In the genomic region with DNA sequence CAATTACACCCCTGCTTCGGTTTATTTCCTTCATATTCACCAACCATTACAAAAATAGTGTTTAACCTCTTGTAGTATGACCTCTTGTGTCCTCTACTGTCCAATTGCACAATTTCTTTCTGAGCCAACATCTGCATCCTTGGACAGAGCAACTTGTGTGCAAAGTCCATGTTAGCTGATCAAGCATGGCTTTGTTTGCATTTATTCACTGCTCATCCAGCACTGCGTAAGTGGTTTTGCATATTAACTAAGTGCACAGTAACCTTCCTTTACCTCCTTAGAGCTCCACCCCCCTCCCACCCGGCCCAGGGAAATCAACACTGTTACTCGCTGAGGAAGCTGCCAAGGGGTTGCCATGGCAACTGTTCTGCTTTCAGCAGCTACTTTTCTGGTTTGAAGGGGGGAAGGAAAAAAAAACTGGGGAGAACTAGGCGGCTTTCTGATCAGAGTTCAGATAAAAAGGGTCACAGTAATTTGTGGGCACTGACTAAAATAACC, we compare ENCODE assay signal across 8 cellular contexts.
DNase-seq lines count a peak whose midpoint lies in the region; ATAC-seq and TF ChIP-seq lines count a peak whose summit lies in the region.

No MANE protein-coding gene starts in this region.

- no peak overlapping the region for H3K9ac ChIP-seq in endocrine pancreas (ENCODE audit: control insufficient read depth, insufficient read depth, low read length)

- no peaks in the 10 kb centered on the region for H3K27me3 Mint-ChIP-seq in activated CD8-positive, alpha-beta memory T cell treated with anti-CD3 and anti-CD28 coated beads, Interleukin-2, amount 10 ng/mL, durations not matched to agents 7 days and 5 days

- no peaks in the 10 kb centered on the region for H3K36me3 Mint-ChIP-seq in activated CD8-positive, alpha-beta memory T cell treated with anti-CD3 and anti-CD28 coated beads, Interleukin-2, amount 10 ng/mL, durations not matched to agents 7 days and 5 days

- no peaks in the 10 kb centered on the region for H3K27me3 ChIP-seq in endocrine pancreas (ENCODE audit: control insufficient read depth, insufficient read depth, low read length)

- DNase-seq in G401 (ENCODE audit: low spot score) (peak; percentile 95), NCI-H526 (lab: John Stamatoyannopoulos, UW) (peak; percentile 99), mucosa of descending colon (peak; percentile 69 to 88 (median 88))
- peak; percentile 84 for DNase-seq in activated CD8-positive, alpha-beta memory T cell treated with anti-CD3 and anti-CD28 coated beads, Interleukin-2, amount 10 ng/mL, durations not matched to agents 7 days and 5 days
- DNase-seq in stimulated activated CD8-positive, alpha-beta memory T cell treated with anti-CD3 and anti-CD28 coated beads, Interleukin-2, amount 100 ng/mL, for 48 hours (ENCODE audit: low read depth in 2 of 2): peak; percentile 54 to 59

- intact Hi-C loops in mucosa of descending colon (cut with DNase I, micrococcal nuclease): loop anchor here in 1 of 2 donors (10.0 kb wide), 1 partner anchor 453 kb away; no protein-coding TSS in a partner anchor

- no peaks in the 10 kb centered on the region for H3K9me3 Mint-ChIP-seq in activated CD8-positive, alpha-beta memory T cell treated with anti-CD3 and anti-CD28 coated beads, Interleukin-2, amount 10 ng/mL, durations not matched to agents 7 days and 5 days (ENCODE audit: low read depth)

- TF ChIP-seq CTCF in mucosa of descending colon (IDR thresholded peaks at IDR 0.05): no peak

- no peaks in the 10 kb centered on the region for H3K36me3 ChIP-seq in endocrine pancreas (ENCODE audit: control insufficient read depth, insufficient read depth, low read length)
- H3K36me3 ChIP-seq in mucosa of descending colon (ENCODE audit: low read depth): no peaks in the 10 kb centered on the region

- H3K9me3 ChIP-seq in endocrine pancreas (ENCODE audit: control insufficient read depth, low read length): no peaks in the 10 kb centered on the region
- H3K9me3 ChIP-seq in mucosa of descending colon: no peaks in the 10 kb centered on the region

- ATAC-seq in HG02970 (IDR thresholded peaks at IDR 0.05; ENCODE audit: low FRiP score, unreplicated experiment): peak; percentile 48
- ATAC-seq in activated CD8-positive, alpha-beta memory T cell treated with anti-CD3 and anti-CD28 coated beads, Interleukin-2, amount 10 ng/mL, durations not matched to agents 7 days and 5 days: peak; percentile 66
- peak; percentile 85 for ATAC-seq in mucosa of descending colon
- no peak for ATAC-seq in HG03045 (IDR thresholded peaks at IDR 0.05; ENCODE audit: unreplicated experiment)

- peak overlapping the region; percentile 71 for H3K27ac Mint-ChIP-seq in activated CD8-positive, alpha-beta memory T cell treated with anti-CD3 and anti-CD28 coated beads, Interleukin-2, amount 10 ng/mL, durations not matched to agents 7 days and 5 days

- in situ Hi-C loops in G401 (cut with HindIII; ENCODE audit: low sequenced_read_pairs): no loop called here

- peaks cover 18% of the 10 kb centered on the region for H3K4me1 ChIP-seq in endocrine pancreas (ENCODE audit: control insufficient read depth, insufficient read depth, low read length)
- peaks cover 20% of the 10 kb centered on the region for H3K4me1 ChIP-seq in mucosa of descending colon (ENCODE audit: low read depth)

- CTCF ChIA-PET in activated CD8-positive, alpha-beta memory T cell treated with anti-CD3 and anti-CD28 coated beads, Interleukin-2, amount 10 ng/mL, durations not matched to agents 7 days and 5 days (lab: Charles Lee): interaction anchor here (0.8 to 4.5 kb wide), 25 partner anchors 9 to 932 kb away, joined by 3 to 34 read pairs (median 7); a partner anchor contains a TSS

- peak overlapping the region; percentile 59 for H3K4me3 Mint-ChIP-seq in activated CD8-positive, alpha-beta memory T cell treated with anti-CD3 and anti-CD28 coated beads, Interleukin-2, amount 10 ng/mL, durations not matched to agents 7 days and 5 days

- peak overlapping the region; percentile 82 for H3K4me3 ChIP-seq in endocrine pancreas (ENCODE audit: control insufficient read depth, insufficient read depth, low read length)
- no peak overlapping the region for H3K4me3 ChIP-seq in mucosa of descending colon

- peaks cover 38% of the 10 kb centered on the region for H3K4me1 Mint-ChIP-seq in activated CD8-positive, alpha-beta memory T cell treated with anti-CD3 and anti-CD28 coated beads, Interleukin-2, amount 10 ng/mL, durations not matched to agents 7 days and 5 days
